Comparison of ENCODE assay signal across 9 cellular contexts in genomic region chrX:68511255-68511654, GRCh38. TPM values are rescaled to one million over a fixed set of nuclear protein-coding genes. Genes with fewer than 3 reads are reported as not detected.
DNase-seq lines count a peak whose midpoint lies in the region; ATAC-seq and TF ChIP-seq lines count a peak whose summit lies in the region.
"Had no signal": no experiment of that assay in that cellular context is flagged by ENCODE, and none has a peak within 500 bp of the region (broad histone marks: within the 10 kb centered on the region; RNA-seq: fewer than 3 reads in every experiment).

No MANE protein-coding gene starts in this region.

- no peak overlapping the region for H3K4me2 ChIP-seq in DOHH2 (ENCODE audit: low read length)

- H3K4me1 Mint-ChIP-seq in activated naive CD8-positive, alpha-beta T cell treated with anti-CD3 and anti-CD28 coated beads for 36 hours = peaks cover 17% of the 10 kb centered on the region
- peaks cover 10 to 38% of the 10 kb centered on the region in 2 donors for H3K4me1 Mint-ChIP-seq in immature natural killer cell

- H3K27me3 Mint-ChIP-seq in activated naive CD8-positive, alpha-beta T cell treated with anti-CD3 and anti-CD28 coated beads for 36 hours = no peaks in the 10 kb centered on the region
- H3K27me3 Mint-ChIP-seq in immature natural killer cell (ENCODE audit: low read depth in 3 of 3) = peaks cover 0 to 1% (median 0%) of the 10 kb centered on the region in 3 donors

- peaks cover 7% of the 10 kb centered on the region for H3K36me3 Mint-ChIP-seq in activated naive CD8-positive, alpha-beta T cell treated with anti-CD3 and anti-CD28 coated beads for 36 hours
- peaks cover 0 to 7% (median 0%) of the 10 kb centered on the region in 3 donors for H3K36me3 Mint-ChIP-seq in immature natural killer cell

- H3K4me3 ChIP-seq in DOHH2 (ENCODE audit: low read length) = no peak overlapping the region
- H3K4me3 ChIP-seq in NB4 (ENCODE audit: low read depth, low read length) = no peak overlapping the region
- H3K4me3 ChIP-seq in thoracic aorta = no peak overlapping the region
- H3K4me3 ChIP-seq: SJSA1 had no signal

- H3K27ac ChIP-seq in DOHH2 (ENCODE audit: low read depth, low read length) (no peak overlapping the region), thoracic aorta (no peak overlapping the region)
- H3K27ac ChIP-seq: SJSA1 had no signal

- no peak overlapping the region for H3K4me3 Mint-ChIP-seq in activated naive CD8-positive, alpha-beta T cell treated with anti-CD3 and anti-CD28 coated beads for 36 hours
- no peak overlapping the region for H3K4me3 Mint-ChIP-seq in immature natural killer cell

- no peaks in the 10 kb centered on the region for H3K9me2 ChIP-seq in DOHH2 (replicated peaks; ENCODE audit: control insufficient read depth, low read length)

- H4K20me1 ChIP-seq in DOHH2 (ENCODE audit: control insufficient read depth, insufficient read depth, low read depth, low read length) = no peaks in the 10 kb centered on the region

- TF ChIP-seq CTCF in DOHH2 (IDR thresholded peaks at IDR 0.05; ENCODE audit: low read depth, low read length, poor library complexity, severe bottlenecking) (peak; percentile 47), NB4 (IDR thresholded peaks at IDR 0.05; ENCODE audit: low read depth, low read length) (peak; percentile 53), thoracic aorta (IDR thresholded peaks at IDR 0.05) (peak; percentile 56)

- H3K4me1 ChIP-seq in DOHH2 (ENCODE audit: control insufficient read depth, low read length) (no peaks in the 10 kb centered on the region), thoracic aorta (ENCODE audit: control insufficient read depth in 1 of 2, low read depth in 2 of 2) (no peaks in the 10 kb centered on the region)
- H3K4me1 ChIP-seq: SJSA1 had no signal

- peak; percentile 58 for DNase-seq in AG08395 (ENCODE audit: low spot score)
- DNase-seq in H4 (ENCODE audit: low spot score) = peak; percentile 17
- peak; percentile 55 for DNase-seq in NB4 (ENCODE audit: low read depth)
- DNase-seq in activated naive CD8-positive, alpha-beta T cell treated with anti-CD3 and anti-CD28 coated beads for 36 hours = peak; percentile 11
- DNase-seq in immature natural killer cell = peak; percentile 10 to 43 (median 24)
- DNase-seq in thoracic aorta (ENCODE audit: low spot score) = no peak
- no peak for DNase-seq in retina

- peaks cover 23% of the 10 kb centered on the region for H3K79me2 ChIP-seq in DOHH2 (ENCODE audit: control insufficient read depth, low read length)

- H3K27me3 ChIP-seq in DOHH2 (ENCODE audit: control insufficient read depth, low read length) = no peaks in the 10 kb centered on the region
- no peaks in the 10 kb centered on the region for H3K27me3 ChIP-seq in thoracic aorta (replicated peaks; ENCODE audit: insufficient read depth)
- H3K27me3 ChIP-seq: SJSA1 had no signal

- H3K9me3 ChIP-seq in DOHH2 (ENCODE audit: control insufficient read depth, insufficient read depth, low read length) (no peaks in the 10 kb centered on the region), thoracic aorta (no peaks in the 10 kb centered on the region)
- H3K9me3 ChIP-seq: SJSA1 had no signal

- TF ChIP-seq POLR2A in NB4 (IDR thresholded peaks at IDR 0.05; ENCODE audit: extremely low read depth, insufficient read length) = no peak

- no peak overlapping the region for H3K27ac Mint-ChIP-seq in activated naive CD8-positive, alpha-beta T cell treated with anti-CD3 and anti-CD28 coated beads for 36 hours
- H3K27ac Mint-ChIP-seq in immature natural killer cell = no peak overlapping the region

- H3K36me3 ChIP-seq in DOHH2 (ENCODE audit: control insufficient read depth, low read length) = peaks cover 21% of the 10 kb centered on the region
- no peaks in the 10 kb centered on the region for H3K36me3 ChIP-seq in thoracic aorta

- H3F3A ChIP-seq in DOHH2 (ENCODE audit: control insufficient read depth, insufficient read depth) = no peaks in the 10 kb centered on the region

- no peaks in the 10 kb centered on the region for H3K9me3 Mint-ChIP-seq in activated naive CD8-positive, alpha-beta T cell treated with anti-CD3 and anti-CD28 coated beads for 36 hours
- H3K9me3 Mint-ChIP-seq in immature natural killer cell = no peaks in the 10 kb centered on the region

- ATAC-seq in thoracic aorta (ENCODE audit: insufficient number of reproducible peaks, low FRiP score, low read depth) = no peak

RNA-seq across cellular contexts. Expression of gene YIPF6, which starts 12.4 kb away (rescaled TPM):
- 23.2 and 25.9 TPM in 2 replicates for total RNA-seq in H4 (2014; rRNA removed; shearing (Covaris generic))
- 10 to 100 TPM; 11.9 to 13.8 TPM for total RNA-seq in activated naive CD8-positive, alpha-beta T cell treated with anti-CD3 and anti-CD28 coated beads for 36 hours
- 10 to 100 TPM; 24.3 to 29.1 (median 25.8) TPM for polyA plus RNA-seq in immature natural killer cell
- 10 to 100 TPM; 24.0 to 35.6 TPM for total RNA-seq in thoracic aorta

Comparison
In these comparisons a context has a peak if more than half of its experiments do, and no peak if none do; other contexts are left out.
1. DNase-seq: peak in AG08395 (single experiment), H4 (single experiment), NB4 (single experiment), activated naive CD8-positive, alpha-beta T cell treated with anti-CD3 and anti-CD28 coated beads for 36 hours (single experiment) and immature natural killer cell (3 of 3); none in thoracic aorta (single experiment) and retina (single experiment).
2. Peak in every context shown above with its lines, with median percentiles within 50 percentile points of each other: CTCF ChIP-seq.